ENCODE assay signal across 8 cellular contexts in the genomic region with DNA sequence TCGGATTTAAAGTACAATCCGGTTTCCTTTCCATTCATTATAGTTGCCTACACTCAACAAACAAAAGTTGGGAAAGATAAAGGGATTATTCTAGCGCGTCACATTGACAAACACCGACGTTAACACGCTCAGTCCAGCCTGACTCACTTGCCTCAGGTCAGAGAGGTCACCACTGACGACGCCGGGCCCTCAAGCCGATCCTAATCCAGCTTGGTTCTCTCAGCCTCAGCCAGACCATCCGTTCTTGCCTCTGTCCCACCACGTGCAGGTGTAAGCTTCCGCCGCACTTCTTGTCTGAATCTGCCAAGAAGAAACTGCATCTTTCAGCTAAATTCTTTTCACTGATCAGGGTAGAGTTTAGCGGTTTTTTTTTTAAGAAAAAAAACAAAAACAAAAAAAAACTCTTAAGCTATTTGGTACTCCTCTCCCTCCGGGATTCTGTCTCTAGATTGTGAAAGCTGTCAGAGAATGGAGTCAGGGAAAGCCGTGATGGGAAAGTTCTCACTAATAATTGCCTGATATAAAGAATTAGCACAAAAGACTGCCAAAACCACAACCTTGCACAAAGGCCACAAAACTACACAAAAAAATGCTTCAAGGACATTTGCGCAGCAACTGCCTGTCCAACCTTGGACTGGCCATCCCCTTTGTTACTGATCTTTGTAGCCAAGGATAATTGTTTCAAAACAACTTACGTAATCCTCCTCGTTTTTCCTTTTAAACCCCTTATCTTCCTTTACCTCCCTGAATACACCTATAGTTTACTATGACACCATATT. TPM values are rescaled to one million over a fixed set of nuclear protein-coding genes. Genes with fewer than 3 reads are reported as not detected.
DNase-seq lines count a peak whose midpoint lies in the region; ATAC-seq and TF ChIP-seq lines count a peak whose summit lies in the region.

No MANE protein-coding gene starts in this region.

- no peak for TF ChIP-seq CTCF in GM06990 (IDR thresholded peaks at IDR 0.05; ENCODE audit: insufficient read depth, low read length, poor library complexity, severe bottlenecking)
- TF ChIP-seq CTCF in psoas muscle (IDR thresholded peaks at IDR 0.05) = no peak

- no peaks in the 10 kb centered on the region for H3K36me3 ChIP-seq in GM06990 (ENCODE audit: control insufficient read depth, insufficient read depth, low read length)
- H3K36me3 ChIP-seq in psoas muscle (ENCODE audit: insufficient read depth in 1 of 2, low read depth in 1 of 2) = no peaks in the 10 kb centered on the region

- no peaks in the 10 kb centered on the region for H3K9me3 ChIP-seq in psoas muscle

- ATAC-seq in psoas muscle = peak; percentile 65 to 79 (median 72)
- ATAC-seq in HG03442 (IDR thresholded peaks at IDR 0.05; ENCODE audit: unreplicated experiment) = no peak
- no peak for ATAC-seq in HG03469 (IDR thresholded peaks at IDR 0.05; ENCODE audit: unreplicated experiment)
- ATAC-seq in GM18505 (IDR thresholded peaks at IDR 0.05; ENCODE audit: unreplicated experiment) = no peak

- H3K4me3 ChIP-seq in GM06990 (replicated peaks; ENCODE audit: low read depth, low read length) (peak overlapping the region; percentile 59), psoas muscle (peak overlapping the region; percentile 79)

- intact Hi-C loops in psoas muscle (cut with DNase I) = loop anchor here in 1 of 2 donors (1.0 to 10.0 kb wide), 2 partner anchors 26 to 829 kb away; a partner anchor contains a TSS

- peaks cover 18% of the 10 kb centered on the region for H3K4me1 ChIP-seq in psoas muscle

- WGBS in psoas muscle, 3 donors = 32 to 42% (median 35%) methylated on average over 21 of the region's 21 CpGs

- TF ChIP-seq POLR2A in GM18505 (IDR thresholded peaks at IDR 0.05; ENCODE audit: borderline replicate concordance, extremely low read depth, insufficient read depth, insufficient read length) = no peak

- DNase-seq in GM06990 (ENCODE audit: extremely low read depth, insufficient read length) (no peak), NCI-H69 (lab: John Stamatoyannopoulos, UW) (peak; percentile 76), hypothalamus (lab: John Stamatoyannopoulos, UW) (peak in 32 of 51 donors; percentile 5 to 63 (median 24)), psoas muscle (peak; percentile 74 to 84)

- H3K27me3 ChIP-seq in GM06990 (replicated peaks; ENCODE audit: control insufficient read depth, insufficient read depth, low read length) (no peaks in the 10 kb centered on the region), psoas muscle (ENCODE audit: insufficient read depth in 3 of 3, low read length in 2 of 3) (no peaks in the 10 kb centered on the region)

- H3K27ac ChIP-seq in angular gyrus (ENCODE audit: low read depth, low read length) (peak overlapping the region; percentile 64), psoas muscle (peak overlapping the region; percentile 89)

RNA-seq across cellular contexts. Expression of a gene that starts 1.2 kb away (rescaled TPM):
- total RNA-seq in psoas muscle = 10 to 100 TPM; 47.1 to 59.8 (median 50.9) TPM
- 10 to 100 TPM; 20.2 to 66.6 (median 29.4) TPM for polyA plus RNA-seq in psoas muscle

RNA-seq across cellular contexts. Expression of a gene that starts 23.5 kb away (rescaled TPM):
- 10 to 100 TPM; 16.5 to 23.6 (median 20.0) TPM for total RNA-seq in psoas muscle
- polyA plus RNA-seq in psoas muscle = 10 to 100 TPM in 2 of 3 donors, 1 to 10 TPM in 1; 9.2 to 42.1 (median 18.7) TPM

RNA-seq across cellular contexts. Expression of a gene that starts 23.6 kb away (rescaled TPM):
- total RNA-seq in psoas muscle = 10 to 100 TPM in 1 of 4 donors, 1 to 10 TPM in 3; 4.7 to 14.4 (median 5.8) TPM
- 1 to 10 TPM; 3.1 to 8.3 (median 5.5) TPM for polyA plus RNA-seq in psoas muscle

RNA-seq across cellular contexts. Expression of a gene that starts 25.9 kb away (rescaled TPM):
- total RNA-seq in psoas muscle = 1 to 10 TPM in 2 of 4 donors, under 1 TPM in 2; 0.73 to 1.3 (median 0.90) TPM
- 1 to 10 TPM in 2 of 3 donors, under 1 TPM in 1; 0.93 to 2.8 (median 1.4) TPM for polyA plus RNA-seq in psoas muscle

RNA-seq across cellular contexts. Expression of a gene that starts 26.0 kb away (rescaled TPM):
- total RNA-seq in psoas muscle = 10 to 100 TPM in 3 of 4 donors, 1 to 10 TPM in 1; 9.4 to 11.8 (median 11.2) TPM
- 10 to 100 TPM in 2 of 3 donors, 1 to 10 TPM in 1; 7.9 to 13.3 (median 11.4) TPM for polyA plus RNA-seq in psoas muscle

Comparison
In these comparisons a context has a peak if more than half of its experiments do, and no peak if none do; other contexts are left out.
1. ATAC-seq: peak in psoas muscle (4 of 4); none in HG03442 (single experiment), HG03469 (single experiment) and GM18505 (single experiment).